Comparison of ENCODE assay signal across 18 cellular contexts in the genomic region with DNA sequence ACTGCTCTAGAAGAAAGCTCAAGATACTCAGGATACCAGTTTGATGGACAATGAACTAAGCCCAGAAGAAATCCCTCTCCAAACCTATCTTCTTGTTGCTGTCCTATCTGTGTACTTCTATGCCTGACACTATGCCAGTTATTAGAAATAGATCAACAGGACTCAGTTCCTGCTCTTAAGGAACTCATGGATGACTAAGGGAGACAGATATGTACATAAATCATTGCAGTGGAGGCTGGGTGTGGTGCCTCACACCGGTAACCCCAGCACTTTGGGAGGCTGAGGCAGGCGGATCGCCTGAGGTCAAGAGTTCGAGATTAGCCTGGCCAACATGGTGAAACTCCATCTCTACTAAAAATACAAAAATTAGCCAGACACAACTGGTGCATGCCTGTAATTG. TPM values are rescaled to one million over a fixed set of nuclear protein-coding genes. Genes with fewer than 3 reads are reported as not detected.
DNase-seq lines count a peak whose midpoint lies in the region; ATAC-seq and TF ChIP-seq lines count a peak whose summit lies in the region.
"Had no signal": no experiment of that assay in that cellular context is flagged by ENCODE, and none has a peak within 500 bp of the region (broad histone marks: within the 10 kb centered on the region; RNA-seq: fewer than 3 reads in every experiment).

No MANE protein-coding gene starts in this region.

- H3K27me3 ChIP-seq in PC-3 (ENCODE audit: low read length), result no peaks in the 10 kb centered on the region
- H3K27me3 ChIP-seq in heart left ventricle, result no peaks in the 10 kb centered on the region
- H3K27me3 ChIP-seq: BLaER1, Peyer's patch had no signal

- DNase-seq in PC-3, result peak; percentile 45
- peak; percentile 4 for DNase-seq in choroid plexus epithelial cell (ENCODE audit: low read depth)
- peak; percentile 2 for DNase-seq in kidney glomerular epithelial cell (lab: John Stamatoyannopoulos, UW)
- DNase-seq in heart left ventricle, result no peak
- DNase-seq in activated T-cell treated with anti-CD3 and anti-CD28 coated beads for 4 hours, result no peak
- DNase-seq: CD8-positive, alpha-beta memory T cell; GOT3; Kasumi-1; MV-4-11; NCI-H1417 treated with DMSO at 0.1 percent for 48 hours; NCI-H2029; NCI-H510A; NCI-H82; Peyer's patch; SIG-M5 had no signal

- TF ChIP-seq CTCF in PC-3 (conservative IDR thresholded peaks at IDR 0.05; ENCODE audit: low read depth, low read length) (no peak), choroid plexus epithelial cell (conservative IDR thresholded peaks at IDR 0.05; ENCODE audit: low read depth, low read length) (no peak), heart left ventricle (IDR thresholded peaks at IDR 0.05) (no peak)

- H3K9ac ChIP-seq in PC-3 (ENCODE audit: low read length), result no peak overlapping the region
- H3K9ac ChIP-seq: BLaER1 had no signal

- no TSS peak for BruUV-seq in PC-3 (replicated peaks; lab: Mats Ljungman, UMichigan)

- H3K36me3 ChIP-seq in PC-3 (ENCODE audit: low read depth, low read length) (no peaks in the 10 kb centered on the region), heart left ventricle (no peaks in the 10 kb centered on the region)
- H3K36me3 ChIP-seq: BLaER1, Peyer's patch had no signal

- H3K4me1 ChIP-seq in PC-3 (ENCODE audit: insufficient read depth, low read length) (peaks cover 10% of the 10 kb centered on the region), heart left ventricle (peaks cover 0 to 5% (median 0%) of the 10 kb centered on the region in 12 donors)
- H3K4me1 ChIP-seq: Peyer's patch had no signal

- H3K4me3 ChIP-seq in PC-3 (ENCODE audit: low read length) (no peak overlapping the region), choroid plexus epithelial cell (ENCODE audit: low read depth, low read length) (no peak overlapping the region), heart left ventricle (no peak overlapping the region)
- H3K4me3 ChIP-seq: BLaER1, Peyer's patch had no signal

- no peak for TF ChIP-seq POLR2A in heart left ventricle (IDR thresholded peaks at IDR 0.05)

- H3K27ac ChIP-seq in PC-3 (ENCODE audit: low read length) (no peak overlapping the region), heart left ventricle (no peak overlapping the region)
- H3K27ac ChIP-seq: BLaER1, Peyer's patch had no signal

- intact Hi-C loops in PC-3 (cut with micrococcal nuclease), result no loop called here
- intact Hi-C loops in heart left ventricle (cut with DNase I), result no loop called here

- H3K4me2 ChIP-seq in PC-3 (ENCODE audit: low read length), result no peak overlapping the region
- H3K4me2 ChIP-seq: BLaER1 had no signal

- no peaks in the 10 kb centered on the region for H3F3A ChIP-seq in PC-3 (ENCODE audit: low read length, unreplicated experiment)

- H3K79me2 ChIP-seq in PC-3 (ENCODE audit: low read length), result no peaks in the 10 kb centered on the region

- ATAC-seq in PC-3 (no peak), GM21723 (IDR thresholded peaks at IDR 0.05; ENCODE audit: unreplicated experiment) (no peak), heart left ventricle (no peak), HG03135 (IDR thresholded peaks at IDR 0.05; ENCODE audit: unreplicated experiment) (no peak)

- H4K20me1 ChIP-seq in PC-3 (ENCODE audit: low read length), result no peaks in the 10 kb centered on the region
- H4K20me1 ChIP-seq: BLaER1 had no signal

- H3K9me3 ChIP-seq in PC-3 (ENCODE audit: low read length), result no peaks in the 10 kb centered on the region
- peaks cover 0 to 12% (median 2%) of the 10 kb centered on the region in 12 donors for H3K9me3 ChIP-seq in heart left ventricle
- H3K9me3 ChIP-seq: Peyer's patch had no signal

- H3K9me2 ChIP-seq in PC-3 (replicated peaks; ENCODE audit: low read length), result no peaks in the 10 kb centered on the region

- POLR2A ChIA-PET in PC-3 (lab: Charles Lee; ENCODE audit: unreplicated experiment), result no interaction called here

- CTCF ChIA-PET in PC-3 (lab: Charles Lee), result interaction anchor here (0.5 kb wide), 1 partner anchor 366 kb away, joined by 4 read pairs; no protein-coding TSS in a partner anchor

- H2AFZ ChIP-seq in PC-3 (ENCODE audit: low read length), result no peak overlapping the region

- 80 to 84% (median 81%) methylated on average over 4 of the region's 4 CpGs for WGBS in heart left ventricle, 4 donors

RNA-seq across cellular contexts. Expression of gene AK4, which starts 42.4 kb away (rescaled TPM):
- total RNA-seq in PC-3 (2014; rRNA removed) (70.4 and 98.9 TPM in 2 replicates), heart left ventricle (100 to 1,000 TPM in 8 of 9 donors, 10 to 100 TPM in 1; 87.8 to 181 (median 123) TPM)
- 10 to 100 TPM; 16.0 to 40.0 TPM for polyA plus RNA-seq in heart left ventricle

Comparison
In these comparisons a context has a peak if more than half of its experiments do, and no peak if none do; other contexts are left out.
1. DNase-seq: peak in PC-3 (single experiment), choroid plexus epithelial cell (single experiment) and kidney glomerular epithelial cell (single experiment); none in heart left ventricle (0 of 5) and activated T-cell treated with anti-CD3 and anti-CD28 coated beads for 4 hours (single experiment).